Comparison of ENCODE assay signal across 8 cellular contexts in genomic region chr3:155870133-155870944, GRCh38. TPM values are rescaled to one million over a fixed set of nuclear protein-coding genes. Genes with fewer than 3 reads are reported as not detected.
DNase-seq lines count a peak whose midpoint lies in the region; ATAC-seq and TF ChIP-seq lines count a peak whose summit lies in the region.

Gene GMPS (plus strand): TSS chr3:155870650. CDS start chr3:155870871, 221 bp downstream.

- in situ Hi-C loops in GM13976 (cut with MboI; ENCODE audit: low sequenced_read_pairs, unreplicated experiment), result no loop called here

- H3K9me3 Mint-ChIP-seq in progenitor cell of endocrine pancreas (ENCODE audit: low read depth), result no peaks in the 10 kb centered on the region

- ATAC-seq in HG02870 (IDR thresholded peaks at IDR 0.05; ENCODE audit: unreplicated experiment) (peak; percentile 86), left cardiac atrium (peak; percentile 97)

- H3K27me3 Mint-ChIP-seq in progenitor cell of endocrine pancreas, result no peaks in the 10 kb centered on the region

- H3K4me1 Mint-ChIP-seq in progenitor cell of endocrine pancreas (ENCODE audit: low read depth), result peaks cover 21% of the 10 kb centered on the region

- peak; percentile 72 for TF ChIP-seq CTCF in GM13976 (IDR thresholded peaks at IDR 0.05; ENCODE audit: borderline replicate concordance, control extremely low read depth, extremely low read depth, insufficient read depth, missing control alignments)
- peak; percentile 54 for TF ChIP-seq CTCF in progenitor cell of endocrine pancreas (IDR thresholded peaks at IDR 0.05; ENCODE audit: unreplicated experiment)

- peak within 1 kb of the TSS; percentile 98 for H3K27ac Mint-ChIP-seq in progenitor cell of endocrine pancreas

- peak; percentile 98 for DNase-seq in GM13976 (ENCODE audit: low spot score)
- peak; percentile 100 for DNase-seq in NCI-H146 (lab: John Stamatoyannopoulos, UW)
- peak; percentile 88 to 97 (median 94) for DNase-seq in T-helper 1 cell
- DNase-seq in amniotic epithelial cell (ENCODE audit: low read depth), result peak; percentile 84
- DNase-seq in left cardiac atrium, result peak; percentile 94
- DNase-seq in progenitor cell of endocrine pancreas (ENCODE audit: low spot score, unreplicated experiment), result peak; percentile 95
- DNase-seq in ureter (ENCODE audit: low spot score), result peak; percentile 94

- intact Hi-C loops in left cardiac atrium (cut with DNase I), result no loop called here

- peak within 1 kb of the TSS; percentile 92 for H3K4me3 Mint-ChIP-seq in progenitor cell of endocrine pancreas (ENCODE audit: low read depth)

- no peaks in the 10 kb centered on the region for H3K36me3 Mint-ChIP-seq in progenitor cell of endocrine pancreas (ENCODE audit: insufficient read depth)

RNA-seq across cellular contexts. Expression of gene GMPS, which starts in this region (rescaled TPM):
- total RNA-seq in left cardiac atrium (10 to 100 TPM; 29.3 to 39.6 TPM), progenitor cell of endocrine pancreas (74.5 and 76.0 TPM in 2 replicates), ureter (49.4 TPM)

Comparison
In these comparisons a context has a peak if more than half of its experiments do, and no peak if none do; other contexts are left out.
1. Peak in every context shown above with its lines: DNase-seq and ATAC-seq.